Comparison of ENCODE assay signal across 9 cellular contexts in genomic region chr5:164317676-164318075, GRCh38.
"Had no signal": no experiment of that assay in that cellular context is flagged by ENCODE, and none has a peak within 500 bp of the region (broad histone marks: within the 10 kb centered on the region; RNA-seq: fewer than 3 reads in every experiment).

No MANE protein-coding gene starts in this region.

- H3K27ac ChIP-seq: GM23248 had no signal

- H3K4me3 Mint-ChIP-seq: HFFc6 had no signal

- FAIRE-seq: HTR-8/SVneo, K562 had no signal

- H3K4me1 ChIP-seq: HAP-1 had no signal

- ATAC-seq: HCT116, K562 had no signal

- H3K36me3 ChIP-seq: HAP-1 had no signal

- DNase-seq: GM23248, GOT3, H7, HFFc6, IMR-90 had no signal

- H3K4me3 ChIP-seq: GM23248, HAP-1, K562 had no signal

- H3K27ac Mint-ChIP-seq: HFFc6 had no signal

- H3K9me3 ChIP-seq: HAP-1 had no signal
